In genomic region chr6:54245265-54245664, GRCh38 we compare ENCODE assay signal across 1 cellular context.
TF ChIP-seq lines count a peak whose summit lies in the region.

No MANE protein-coding gene starts in this region.

TF ChIP-seq in WTC11, 78 proteins besides CTCF, POLR2A, EP300 and RAD21 (continued from another document):
- TF ChIP-seq ERG (CRISPR knock-in tag; IDR thresholded peaks at IDR 0.05): no peak
- TF ChIP-seq, protein P1, sequence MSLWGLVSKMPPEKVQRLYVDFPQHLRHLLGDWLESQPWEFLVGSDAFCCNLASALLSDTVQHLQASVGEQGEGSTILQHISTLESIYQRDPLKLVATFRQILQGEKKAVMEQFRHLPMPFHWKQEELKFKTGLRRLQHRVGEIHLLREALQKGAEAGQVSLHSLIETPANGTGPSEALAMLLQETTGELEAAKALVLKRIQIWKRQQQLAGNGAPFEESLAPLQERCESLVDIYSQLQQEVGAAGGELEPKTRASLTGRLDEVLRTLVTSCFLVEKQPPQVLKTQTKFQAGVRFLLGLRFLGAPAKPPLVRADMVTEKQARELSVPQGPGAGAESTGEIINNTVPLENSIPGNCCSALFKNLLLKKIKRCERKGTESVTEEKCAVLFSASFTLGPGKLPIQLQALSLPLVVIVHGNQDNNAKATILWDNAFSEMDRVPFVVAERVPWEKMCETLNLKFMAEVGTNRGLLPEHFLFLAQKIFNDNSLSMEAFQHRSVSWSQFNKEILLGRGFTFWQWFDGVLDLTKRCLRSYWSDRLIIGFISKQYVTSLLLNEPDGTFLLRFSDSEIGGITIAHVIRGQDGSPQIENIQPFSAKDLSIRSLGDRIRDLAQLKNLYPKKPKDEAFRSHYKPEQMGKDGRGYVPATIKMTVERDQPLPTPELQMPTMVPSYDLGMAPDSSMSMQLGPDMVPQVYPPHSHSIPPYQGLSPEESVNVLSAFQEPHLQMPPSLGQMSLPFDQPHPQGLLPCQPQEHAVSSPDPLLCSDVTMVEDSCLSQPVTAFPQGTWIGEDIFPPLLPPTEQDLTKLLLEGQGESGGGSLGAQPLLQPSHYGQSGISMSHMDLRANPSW (CRISPR knock-in tag; conservative IDR thresholded peaks at IDR 0.05; ENCODE audit: low read depth): no peak
